ENCODE assay signal across 25 cellular contexts in the genomic region with DNA sequence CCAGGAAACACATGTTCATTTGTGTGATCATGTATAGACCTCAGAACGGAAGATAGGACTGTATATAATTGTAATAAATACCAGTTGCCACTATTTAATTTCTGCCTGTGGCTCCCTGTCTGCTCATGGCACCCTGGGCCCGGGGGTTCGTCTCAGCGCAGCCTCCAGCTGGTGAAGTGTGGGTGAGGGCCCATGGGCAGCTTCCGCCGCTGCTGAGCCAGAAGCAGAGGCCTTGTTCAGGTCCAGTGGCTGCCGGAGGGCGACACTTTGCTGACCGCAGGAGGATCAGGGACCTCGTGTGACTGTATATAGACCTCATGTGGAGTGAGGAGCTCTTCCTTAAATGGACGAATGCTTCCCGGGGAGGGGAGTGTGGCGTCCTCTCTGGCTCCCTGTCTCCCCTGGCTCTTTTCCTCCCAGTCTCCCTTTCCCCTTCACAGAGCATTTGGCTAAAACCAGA.
DNase-seq lines count a peak whose midpoint lies in the region; ATAC-seq and TF ChIP-seq lines count a peak whose summit lies in the region.
"Had no signal": no experiment of that assay in that cellular context is flagged by ENCODE, and none has a peak within 500 bp of the region (broad histone marks: within the 10 kb centered on the region; RNA-seq: fewer than 3 reads in every experiment).

No MANE protein-coding gene starts in this region.

- H3K4me1 Mint-ChIP-seq in GM23338 = peaks cover 32% of the 10 kb centered on the region
- H3K4me1 Mint-ChIP-seq: activated CD4-positive, alpha-beta memory T cell treated with anti-CD3 and anti-CD28 coated beads, Interleukin-2, amount 10 ng/mL, durations not matched to agents 7 days and 5 days; B cell; IgD-negative memory B cell; immature natural killer cell had no signal

- H3K27ac Mint-ChIP-seq in GM23338 = peak overlapping the region; percentile 67; the same call in 1 of the 2 replicates
- H3K27ac Mint-ChIP-seq: activated CD4-positive, alpha-beta memory T cell treated with anti-CD3 and anti-CD28 coated beads, Interleukin-2, amount 10 ng/mL, durations not matched to agents 7 days and 5 days; activated T-cell treated with anti-CD3 and anti-CD28 coated beads, Interleukin-2, amount 50 U/mL, for 24 hours; B cell; IgD-negative memory B cell; immature natural killer cell; progenitor cell of endocrine pancreas had no signal

- H3K4me2 ChIP-seq in GM23338 (no peak overlapping the region), OCI-LY7 (ENCODE audit: low read length) (no peak overlapping the region)
- H3K4me2 ChIP-seq: hepatocyte, smooth muscle cell had no signal

- H3K36me3 Mint-ChIP-seq in GM23338 (ENCODE audit: low read depth) = no peaks in the 10 kb centered on the region

- H3K27ac ChIP-seq in GM23338 (ENCODE audit: low read depth) = peak overlapping the region; percentile 39; the same call in 1 of the 2 replicates
- H3K27ac ChIP-seq in RWPE1 = peak overlapping the region; percentile 99
- peak overlapping the region in 3 of 4 donors; percentile 46 to 83 (median 82) for H3K27ac ChIP-seq in gastroesophageal sphincter
- peak overlapping the region; percentile 49 to 84 (median 72) for H3K27ac ChIP-seq in sigmoid colon
- no peak overlapping the region for H3K27ac ChIP-seq in OCI-LY7 (ENCODE audit: low read depth, low read length, poor library complexity, severe bottlenecking)
- H3K27ac ChIP-seq: dorsolateral prefrontal cortex, hepatocyte, HL-60, thyroid gland had no signal

- H3F3A ChIP-seq in GM23338 (replicated peaks; ENCODE audit: low read depth) = no peaks in the 10 kb centered on the region

- POLR2A ChIA-PET in RWPE1 (lab: Yijun Ruan, JAX; ENCODE audit: low non-redundant PET) (no interaction called here), OCI-LY7 (lab: Charles Lee) (interaction anchor here (0.7 kb wide), 1 partner anchor 218 kb away, joined by 5 read pairs; no protein-coding TSS in a partner anchor)

- H3K27me3 ChIP-seq in GM23338 (ENCODE audit: insufficient read depth) (no peaks in the 10 kb centered on the region), gastroesophageal sphincter (no peaks in the 10 kb centered on the region), sigmoid colon (no peaks in the 10 kb centered on the region)
- H3K27me3 ChIP-seq: dorsolateral prefrontal cortex, hepatocyte, thyroid gland had no signal

- ATAC-seq in GM23338 = no peak
- no peak for ATAC-seq in gastroesophageal sphincter
- ATAC-seq in GM18909 (IDR thresholded peaks at IDR 0.05; ENCODE audit: poor library complexity, unreplicated experiment) = no peak
- ATAC-seq: mucosa of descending colon had no signal

- H3K4me1 ChIP-seq in GM23338 (ENCODE audit: insufficient read depth) (peaks cover 24% of the 10 kb centered on the region), gastroesophageal sphincter (peaks cover 0 to 75% (median 14%) of the 10 kb centered on the region in 3 donors), sigmoid colon (peaks cover 0 to 46% (median 36%) of the 10 kb centered on the region in 4 donors), OCI-LY7 (ENCODE audit: insufficient read depth, low read length, poor library complexity, severe bottlenecking) (no peaks in the 10 kb centered on the region)
- H3K4me1 ChIP-seq: Caco-2 had no signal

- H3K9me3 ChIP-seq in gastroesophageal sphincter = no peaks in the 10 kb centered on the region
- no peaks in the 10 kb centered on the region for H3K9me3 ChIP-seq in sigmoid colon
- H3K9me3 ChIP-seq in OCI-LY7 (ENCODE audit: low read length) = no peaks in the 10 kb centered on the region
- H3K9me3 ChIP-seq: Caco-2, mucosa of descending colon, thyroid gland had no signal

- H3K27me3 Mint-ChIP-seq in GM23338 (ENCODE audit: insufficient read depth, low read depth, poor library complexity) = peaks cover 12% of the 10 kb centered on the region
- H3K27me3 Mint-ChIP-seq: activated CD4-positive, alpha-beta memory T cell treated with anti-CD3 and anti-CD28 coated beads, Interleukin-2, amount 10 ng/mL, durations not matched to agents 7 days and 5 days; activated T-cell treated with anti-CD3 and anti-CD28 coated beads, Interleukin-2, amount 50 U/mL, for 24 hours; B cell; IgD-negative memory B cell; progenitor cell of endocrine pancreas had no signal

- BruUV-seq in OCI-LY7 (replicated peaks; lab: Mats Ljungman, UMichigan) = no TSS peak

- H2AFZ ChIP-seq in GM23338 (no peak overlapping the region), OCI-LY7 (ENCODE audit: low read length) (no peak overlapping the region)
- H2AFZ ChIP-seq: hepatocyte had no signal

- no peaks in the 10 kb centered on the region for H4K20me1 ChIP-seq in GM23338 (replicated peaks; ENCODE audit: insufficient read depth)
- H4K20me1 ChIP-seq in OCI-LY7 (ENCODE audit: insufficient read depth, low read length) = no peaks in the 10 kb centered on the region

- H3K36me3 ChIP-seq in GM23338 (ENCODE audit: insufficient read depth) (no peaks in the 10 kb centered on the region), gastroesophageal sphincter (peaks cover 0 to 39% of the 10 kb centered on the region in 2 donors), sigmoid colon (peaks cover 0 to 11% (median 5%) of the 10 kb centered on the region in 4 donors), OCI-LY7 (ENCODE audit: insufficient read depth, low read length) (no peaks in the 10 kb centered on the region)
- H3K36me3 ChIP-seq: thyroid gland had no signal

- TF ChIP-seq CTCF in GM23338 (conservative IDR thresholded peaks at IDR 0.05; ENCODE audit: low read depth in 2 of 2) (no peak), RWPE1 (conservative IDR thresholded peaks at IDR 0.05; ENCODE audit: low read depth) (no peak), gastroesophageal sphincter (IDR thresholded peaks at IDR 0.05) (no peak), sigmoid colon (IDR thresholded peaks at IDR 0.05) (no peak), OCI-LY7 (conservative IDR thresholded peaks at IDR 0.05; ENCODE audit: low read length) (no peak)

- 48% methylated on average over 7 of the region's 13 CpGs; no CpG with 5 or more reads in 1 of the 2 donors for WGBS in gastroesophageal sphincter (ENCODE audit: low coverage in 1 of 2), 2 donors
- WGBS in sigmoid colon, 2 donors = 89 to 91% methylated on average over 13 of the region's 13 CpGs

- intact Hi-C loops in sigmoid colon (cut with DNase I) = no loop called here
- intact Hi-C loops in OCI-LY7 (cut with micrococcal nuclease; ENCODE audit: unreplicated experiment) = no loop called here

- H3K9me3 Mint-ChIP-seq in GM23338 = no peaks in the 10 kb centered on the region
- H3K9me3 Mint-ChIP-seq: activated CD4-positive, alpha-beta memory T cell treated with anti-CD3 and anti-CD28 coated beads, Interleukin-2, amount 10 ng/mL, durations not matched to agents 7 days and 5 days; activated T-cell treated with anti-CD3 and anti-CD28 coated beads, Interleukin-2, amount 50 U/mL, for 24 hours; IgD-negative memory B cell; immature natural killer cell had no signal

- no peaks in the 10 kb centered on the region for H3K79me2 ChIP-seq in GM23338 (replicated peaks; ENCODE audit: insufficient read depth)
- H3K79me2 ChIP-seq in OCI-LY7 (ENCODE audit: insufficient read depth, low read depth, low read length) = no peaks in the 10 kb centered on the region
- H3K79me2 ChIP-seq: hepatocyte had no signal

- no peak for TF ChIP-seq EP300 in gastroesophageal sphincter (IDR thresholded peaks at IDR 0.05)
- TF ChIP-seq EP300 in sigmoid colon (IDR thresholded peaks at IDR 0.05) = no peak

- TF ChIP-seq POLR2A in gastroesophageal sphincter (IDR thresholded peaks at IDR 0.05) (no peak), sigmoid colon (IDR thresholded peaks at IDR 0.05) (no peak)

- no peak for DNase-seq in GM23338 (ENCODE audit: low spot score)
- no peak for DNase-seq in RWPE1 (ENCODE audit: low spot score)
- DNase-seq in sigmoid colon = peak; percentile 63
- no peak for DNase-seq in A172 (ENCODE audit: low spot score)
- no peak for DNase-seq in OCI-LY7 (ENCODE audit: low spot score)
- DNase-seq: activated CD4-positive, alpha-beta memory T cell treated with anti-CD3 and anti-CD28 coated beads, Interleukin-2, amount 10 ng/mL, durations not matched to agents 7 days and 5 days; activated T-cell treated with anti-CD3 and anti-CD28 coated beads, Interleukin-2, amount 50 U/mL, for 24 hours; caudate nucleus; immature natural killer cell; mucosa of descending colon; NCI-H1417; stimulated activated CD4-positive, alpha-beta T cell treated with anti-CD3 and anti-CD28 coated beads, Interleukin-2, amount 100 ng/mL, for 48 hours; stimulated activated naive CD4-positive, alpha-beta T cell treated with Interleukin-2 at 50 U/mL for 16 hours; T-helper 9 cell; thyroid gland had no signal

- CTCF ChIA-PET in RWPE1 (lab: Yijun Ruan, JAX) = interaction anchor here (0.6 kb wide), 1 partner anchor 124 kb away, joined by 3 read pairs; no protein-coding TSS in a partner anchor
- CTCF ChIA-PET in OCI-LY7 (lab: Charles Lee; ENCODE audit: unreplicated experiment) = interaction anchor here (0.7 kb wide), 1 partner anchor 832 kb away, joined by 5 read pairs; no protein-coding TSS in a partner anchor

- H3K9me2 ChIP-seq in GM23338 (ENCODE audit: insufficient read depth) = no peaks in the 10 kb centered on the region
- H3K9me2 ChIP-seq in OCI-LY7 (ENCODE audit: insufficient read depth, low read length) = no peaks in the 10 kb centered on the region

- no peak overlapping the region for H3K4me3 ChIP-seq in GM23338
- no peak overlapping the region for H3K4me3 ChIP-seq in gastroesophageal sphincter
- no peak overlapping the region for H3K4me3 ChIP-seq in sigmoid colon
- H3K4me3 ChIP-seq in OCI-LY7 (ENCODE audit: low read depth, low read length, poor library complexity, severe bottlenecking) = no peak overlapping the region
- H3K4me3 ChIP-seq: dorsolateral prefrontal cortex, hepatocyte, mucosa of descending colon, smooth muscle cell, thyroid gland had no signal

- no peak overlapping the region for H3K4me3 Mint-ChIP-seq in GM23338
- H3K4me3 Mint-ChIP-seq: activated CD4-positive, alpha-beta memory T cell treated with anti-CD3 and anti-CD28 coated beads, Interleukin-2, amount 10 ng/mL, durations not matched to agents 7 days and 5 days; activated T-cell treated with anti-CD3 and anti-CD28 coated beads, Interleukin-2, amount 50 U/mL, for 24 hours; B cell; IgD-negative memory B cell; immature natural killer cell had no signal

TF ChIP-seq in GM23338, 12 proteins besides CTCF, POLR2A, EP300 and RAD21 (continues in another document):
- TF ChIP-seq EZH2phosphoT487 (IDR thresholded peaks at IDR 0.05; ENCODE audit: unreplicated experiment) = no peak
- no peak for TF ChIP-seq CREB1 (CRISPR knock-in tag; IDR thresholded peaks at IDR 0.05; ENCODE audit: low read depth)
- TF ChIP-seq STAT1 (IDR thresholded peaks at IDR 0.05; ENCODE audit: unreplicated experiment) = no peak
